ENCODE assay signal across 13 cellular contexts in the genomic region with DNA sequence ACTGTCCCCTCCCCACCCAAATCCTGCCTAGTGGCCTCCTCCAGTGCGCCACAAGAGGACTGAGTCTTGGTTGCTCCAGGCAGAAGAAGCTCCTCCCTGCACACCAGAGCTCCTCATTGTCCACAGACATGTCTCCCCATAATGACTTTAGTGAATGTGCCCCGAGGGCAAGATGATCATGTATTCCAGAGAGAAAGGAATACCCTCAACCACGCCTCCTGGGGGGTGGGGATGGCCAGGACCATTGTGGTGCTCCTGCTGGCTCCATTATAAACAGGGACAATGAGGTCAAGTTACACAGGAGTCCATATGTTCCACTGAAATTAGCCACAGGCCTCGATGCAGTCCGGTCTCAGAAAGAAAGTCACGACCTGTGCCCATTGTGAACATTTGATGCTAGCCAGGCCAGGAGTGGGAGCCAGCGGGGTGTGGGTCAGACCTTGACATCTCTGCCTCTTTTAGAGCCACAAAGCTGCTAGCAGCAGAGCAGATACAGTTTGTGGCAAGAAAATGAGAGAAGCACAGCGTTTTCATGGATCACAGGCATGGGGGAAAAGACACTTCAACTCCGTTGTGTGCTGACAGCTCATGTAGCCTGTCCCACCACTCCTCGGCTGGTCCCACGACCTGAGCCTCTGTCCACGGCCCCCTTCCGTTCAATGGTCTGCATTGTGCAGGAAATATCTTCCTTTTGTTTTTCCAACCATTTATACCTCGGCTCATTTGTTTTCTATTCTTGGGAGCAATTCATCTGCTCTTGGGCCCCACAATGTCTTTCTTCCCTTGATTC.
"Had no signal": no experiment of that assay in that cellular context is flagged by ENCODE, and none has a peak within 500 bp of the region (broad histone marks: within the 10 kb centered on the region; RNA-seq: fewer than 3 reads in every experiment).

No MANE protein-coding gene starts in this region.

- H3K4me1 Mint-ChIP-seq: activated CD4-positive, alpha-beta T cell treated with anti-CD3 and anti-CD28 coated beads for 36 hours had no signal

- H3K36me3 ChIP-seq: gastroesophageal sphincter, prostate gland, right lobe of liver, upper lobe of left lung, WERI-Rb-1 had no signal

- H3K9me3 Mint-ChIP-seq: activated CD4-positive, alpha-beta memory T cell treated with anti-CD3 and anti-CD28 coated beads for 36 hours; activated T-cell treated with anti-CD3 and anti-CD28 coated beads, Interleukin-2, amount 50 U/mL, for 24 hours; natural killer cell treated with Interleukin-12 subunit alpha and Interleukin-12 subunit beta and Interleukin-15 and Interleukin-18, amount 100 ng/mL, for 72 hours; stimulated activated naive CD8-positive, alpha-beta T cell treated with anti-CD3 and anti-CD28 coated beads, Interleukin-15, Interleukin-2, amounts not matched to agents 100 ng/mL and 50 ng/mL, for 24 hours had no signal

- H3K4me3 Mint-ChIP-seq: activated CD4-positive, alpha-beta memory T cell treated with anti-CD3 and anti-CD28 coated beads for 36 hours; activated CD4-positive, alpha-beta T cell treated with anti-CD3 and anti-CD28 coated beads for 36 hours; activated T-cell treated with anti-CD3 and anti-CD28 coated beads, Interleukin-2, amount 50 U/mL, for 24 hours; natural killer cell treated with Interleukin-12 subunit alpha and Interleukin-12 subunit beta and Interleukin-15 and Interleukin-18, amount 100 ng/mL, for 72 hours; stimulated activated naive CD8-positive, alpha-beta T cell treated with anti-CD3 and anti-CD28 coated beads, Interleukin-15, Interleukin-2, amounts not matched to agents 100 ng/mL and 50 ng/mL, for 24 hours had no signal

- H3K4me1 ChIP-seq: gastroesophageal sphincter, prostate gland, right lobe of liver, upper lobe of left lung had no signal

- H3K36me3 Mint-ChIP-seq: activated CD4-positive, alpha-beta memory T cell treated with anti-CD3 and anti-CD28 coated beads for 36 hours; natural killer cell treated with Interleukin-12 subunit alpha and Interleukin-12 subunit beta and Interleukin-15 and Interleukin-18, amount 100 ng/mL, for 72 hours had no signal

- DNase-seq: activated CD4-positive, alpha-beta memory T cell treated with anti-CD3 and anti-CD28 coated beads for 36 hours; activated CD4-positive, alpha-beta T cell treated with anti-CD3 and anti-CD28 coated beads for 36 hours; activated naive CD4-positive, alpha-beta T cell treated with anti-CD3 and anti-CD28 coated beads, Interleukin-2, amount 50 U/mL, for 16 hours; activated T-cell treated with anti-CD3 and anti-CD28 coated beads, Interleukin-2, amount 50 U/mL, for 24 hours; dorsolateral prefrontal cortex; erythroblast; right lobe of liver; upper lobe of left lung; WERI-Rb-1 had no signal

- H3K27ac ChIP-seq: dorsolateral prefrontal cortex, gastroesophageal sphincter, prostate gland, right lobe of liver, upper lobe of left lung, WERI-Rb-1 had no signal

- H3K9me3 ChIP-seq: gastroesophageal sphincter, prostate gland, right lobe of liver, upper lobe of left lung had no signal

- H3K4me3 ChIP-seq: dorsolateral prefrontal cortex, gastroesophageal sphincter, prostate gland, right lobe of liver, upper lobe of left lung had no signal

- H3K27me3 Mint-ChIP-seq: activated CD4-positive, alpha-beta memory T cell treated with anti-CD3 and anti-CD28 coated beads for 36 hours; activated CD4-positive, alpha-beta T cell treated with anti-CD3 and anti-CD28 coated beads for 36 hours; activated T-cell treated with anti-CD3 and anti-CD28 coated beads, Interleukin-2, amount 50 U/mL, for 24 hours; stimulated activated naive CD8-positive, alpha-beta T cell treated with anti-CD3 and anti-CD28 coated beads, Interleukin-15, Interleukin-2, amounts not matched to agents 100 ng/mL and 50 ng/mL, for 24 hours had no signal

- H3K27me3 ChIP-seq: gastroesophageal sphincter, right lobe of liver, upper lobe of left lung had no signal

- H3K27ac Mint-ChIP-seq: activated CD4-positive, alpha-beta memory T cell treated with anti-CD3 and anti-CD28 coated beads for 36 hours; activated CD4-positive, alpha-beta T cell treated with anti-CD3 and anti-CD28 coated beads for 36 hours; activated T-cell treated with anti-CD3 and anti-CD28 coated beads, Interleukin-2, amount 50 U/mL, for 24 hours; natural killer cell treated with Interleukin-12 subunit alpha and Interleukin-12 subunit beta and Interleukin-15 and Interleukin-18, amount 100 ng/mL, for 72 hours; stimulated activated naive CD8-positive, alpha-beta T cell treated with anti-CD3 and anti-CD28 coated beads, Interleukin-15, Interleukin-2, amounts not matched to agents 100 ng/mL and 50 ng/mL, for 24 hours had no signal
